19 cellular contexts compared by ENCODE assay signal in genomic region chr6:145507251-145507650, GRCh38.
DNase-seq lines count a peak whose midpoint lies in the region; ATAC-seq, FAIRE-seq and TF ChIP-seq lines count a peak whose summit lies in the region.
"Had no signal": no experiment of that assay in that cellular context is flagged by ENCODE, and none has a peak within 500 bp of the region (broad histone marks: within the 10 kb centered on the region; RNA-seq: fewer than 3 reads in every experiment).

No MANE protein-coding gene starts in this region.

- H3K79me2 ChIP-seq in HCT116 (ENCODE audit: insufficient read depth, low read length) (no peaks in the 10 kb centered on the region), H1 (ENCODE audit: control insufficient read depth in 1 of 2, insufficient read depth in 2 of 2, low read length in 2 of 2) (no peaks in the 10 kb centered on the region)

- H3K23ac ChIP-seq in H1 (ENCODE audit: insufficient read length) = no peak overlapping the region

- H2BK12ac ChIP-seq in H1 (ENCODE audit: low read depth, low read length) = no peak overlapping the region

- WGBS in H1 (ENCODE audit: extremely low coverage in 1 of 2, insufficient coverage in 1 of 2, insufficient read length in 1 of 2, insufficient replicate concordance in 2 of 2, low coverage in 1 of 2, low lambda C conversion rate in 2 of 2, missing lambda C conversion rate in 1 of 2), 2 experiments = 90% methylated on average over 2 of the region's 2 CpGs; no CpG with 5 or more reads in 1 of the 2 experiments
- 78 to 91% (median 84%) methylated on average over 2 of the region's 2 CpGs for WGBS in stomach, 5 donors
- 93 to 94% methylated on average over 2 of the region's 2 CpGs for WGBS in transverse colon (ENCODE audit: low coverage in 1 of 2), 2 donors

- TF ChIP-seq POLR2A in HCT116 (IDR thresholded peaks at IDR 0.05; ENCODE audit: borderline replicate concordance, extremely low read depth, insufficient read depth, insufficient read length) (no peak), H1 (IDR thresholded peaks at IDR 0.05; ENCODE audit: control extremely low read depth in 1 of 2, low read depth in 2 of 2, low read length in 2 of 2) (no peak), stomach (IDR thresholded peaks at IDR 0.05) (no peak), transverse colon (IDR thresholded peaks at IDR 0.05) (no peak)

- no peak for TF ChIP-seq RAD21 in HCT116 (IDR thresholded peaks at IDR 0.05; ENCODE audit: low read depth)
- TF ChIP-seq RAD21 in H1 (IDR thresholded peaks at IDR 0.05 in 1 of 2, conservative IDR thresholded peaks at IDR 0.05 in 1 of 2; ENCODE audit: low read depth in 2 of 2, low read length in 2 of 2) = no peak

- no peak for FAIRE-seq in H1 (lab: Jason Lieb, UNC)
- FAIRE-seq: GM12878, H54, HepG2 had no signal

- no peak overlapping the region for H3K9ac ChIP-seq in HCT116 (ENCODE audit: low read length)
- H3K9ac ChIP-seq in H1 (replicated peaks in 1 of 4; ENCODE audit: extremely low read depth in 1 of 4, low read depth in 3 of 4, low read length in 3 of 4) = no peak overlapping the region
- H3K9ac ChIP-seq: BLaER1 treated with 17β-estradiol and CSF1 and Interleukin-3, amounts not matched to agents 10 nM and 100 nM had no signal

- in situ Hi-C loops in transverse colon (cut with MboI; ENCODE audit: low pct_ligation_motif_present in 1 of 4, low pct_unique_long_range_greater_than_20kb in 1 of 4, low sequenced_read_pairs in 3 of 4) = no loop called here

- CTCF ChIA-PET in HCT116 (lab: Charles Lee) (no interaction called here), H1 (lab: Charles Lee; ENCODE audit: partially characterized antibody) (interaction anchor here (0.6 to 3.0 kb wide), 12 partner anchors 9 to 131 kb away, joined by 3 to 14 read pairs (median 4); no protein-coding TSS in a partner anchor)

- no peak overlapping the region for H3K4me3 ChIP-seq in HCT116 (replicated peaks in 1 of 2; ENCODE audit: low read depth in 1 of 2, low read length in 2 of 2)
- H3K4me3 ChIP-seq in RWPE2 (ENCODE audit: severe bottlenecking) = no peak overlapping the region
- H3K4me3 ChIP-seq in H1 (ENCODE audit: extremely low read depth in 1 of 4, insufficient read depth in 2 of 4, low read depth in 3 of 4, low read length in 4 of 4) = no peak overlapping the region
- no peak overlapping the region for H3K4me3 ChIP-seq in stomach
- no peak overlapping the region for H3K4me3 ChIP-seq in transverse colon
- H3K4me3 ChIP-seq: BLaER1 treated with 17β-estradiol and CSF1 and Interleukin-3, amounts not matched to agents 10 nM and 100 nM; GM12878 had no signal

- no peaks in the 10 kb centered on the region for H3K9me2 ChIP-seq in HCT116 (ENCODE audit: insufficient read depth)

- H3K4ac ChIP-seq in H1 (replicated peaks; ENCODE audit: insufficient read length, low read depth, low read length) = no peak overlapping the region

- no peak overlapping the region for H2AK5ac ChIP-seq in H1 (ENCODE audit: low read depth, low read length)

- no TSS peak for BruUV-seq in HCT116 (replicated peaks; lab: Mats Ljungman, UMichigan)

- POLR2A ChIA-PET in HCT116 (lab: Charles Lee) (no interaction called here), H1 (lab: Charles Lee; ENCODE audit: partially characterized antibody) (interaction anchor here (1.3 kb wide), 1 partner anchor 10 kb away, joined by 3 read pairs; no protein-coding TSS in a partner anchor)

- H3K18ac ChIP-seq in H1 (ENCODE audit: extremely low read depth, low read length) = no peak overlapping the region

- H3K27ac ChIP-seq in HCT116 (ENCODE audit: low read depth, low read length) = no peak overlapping the region
- H3K27ac ChIP-seq in RWPE2 (ENCODE audit: poor library complexity, severe bottlenecking) = no peak overlapping the region
- no peak overlapping the region for H3K27ac ChIP-seq in H1 (ENCODE audit: low read depth, low read length)
- H3K27ac ChIP-seq in stomach = peak overlapping the region in 3 of 5 donors; percentile 44 to 53 (median 46)
- no peak overlapping the region for H3K27ac ChIP-seq in transverse colon
- H3K27ac ChIP-seq: BLaER1 treated with 17β-estradiol and CSF1 and Interleukin-3, amounts not matched to agents 10 nM and 100 nM had no signal

- H3K23me2 ChIP-seq in H1 (ENCODE audit: low read depth, low read length) = no peaks in the 10 kb centered on the region

- TF ChIP-seq EP300 in H1 (IDR thresholded peaks at IDR 0.05; ENCODE audit: borderline replicate concordance in 1 of 2, low read depth in 2 of 2, low read length in 2 of 2) (no peak), stomach (IDR thresholded peaks at IDR 0.05) (no peak), transverse colon (IDR thresholded peaks at IDR 0.05; ENCODE audit: low read depth) (no peak)

- H2AFZ ChIP-seq in HCT116 (ENCODE audit: low read depth, low read length, poor library complexity, severe bottlenecking) (peak overlapping the region; percentile 33), H1 (ENCODE audit: low read length) (peak overlapping the region; percentile 93; the same call in 1 of the 2 replicates)

- H3K27me3 ChIP-seq in HCT116 (ENCODE audit: insufficient read depth, low read length) = no peaks in the 10 kb centered on the region
- no peaks in the 10 kb centered on the region for H3K27me3 ChIP-seq in RWPE2 (ENCODE audit: insufficient read depth, poor library complexity, severe bottlenecking)
- H3K27me3 ChIP-seq in H1 (replicated peaks in 1 of 4; ENCODE audit: control insufficient read depth in 3 of 4, extremely low read depth in 1 of 4, insufficient read depth in 3 of 4, low read length in 3 of 4) = no peaks in the 10 kb centered on the region
- no peaks in the 10 kb centered on the region for H3K27me3 ChIP-seq in stomach
- H3K27me3 ChIP-seq in transverse colon = no peaks in the 10 kb centered on the region
- H3K27me3 ChIP-seq: BLaER1 treated with 17β-estradiol and CSF1 and Interleukin-3, amounts not matched to agents 10 nM and 100 nM had no signal

- no peaks in the 10 kb centered on the region for H3K79me1 ChIP-seq in H1 (ENCODE audit: low read depth, low read length)

- no peak overlapping the region for H4K5ac ChIP-seq in H1 (ENCODE audit: insufficient read length, low read depth, low read length)

- no peak overlapping the region for H2BK20ac ChIP-seq in H1 (ENCODE audit: low read length)

- no peak overlapping the region for H4K8ac ChIP-seq in H1 (ENCODE audit: extremely low read depth, insufficient read depth, low read length)

- H4K20me1 ChIP-seq in HCT116 (ENCODE audit: insufficient read depth) (no peaks in the 10 kb centered on the region), H1 (replicated peaks in 1 of 2; ENCODE audit: control insufficient read depth in 1 of 2, insufficient read depth in 2 of 2, low read length in 2 of 2) (no peaks in the 10 kb centered on the region)
- H4K20me1 ChIP-seq: BLaER1 treated with 17β-estradiol and CSF1 and Interleukin-3, amounts not matched to agents 10 nM and 100 nM had no signal

- H3K14ac ChIP-seq in H1 (ENCODE audit: insufficient read length) = no peak overlapping the region

- no peak overlapping the region for H4K91ac ChIP-seq in H1 (replicated peaks; ENCODE audit: insufficient read length, low read length)

- H3K36me3 ChIP-seq in HCT116 (ENCODE audit: control insufficient read depth in 1 of 2, insufficient read depth in 2 of 2, low read length in 2 of 2) (no peaks in the 10 kb centered on the region), RWPE2 (ENCODE audit: low read depth) (no peaks in the 10 kb centered on the region), H1 (ENCODE audit: control insufficient read depth in 2 of 4, insufficient read depth in 4 of 4, low read length in 3 of 4) (no peaks in the 10 kb centered on the region), stomach (no peaks in the 10 kb centered on the region), transverse colon (no peaks in the 10 kb centered on the region)
- H3K36me3 ChIP-seq: BLaER1 treated with 17β-estradiol and CSF1 and Interleukin-3, amounts not matched to agents 10 nM and 100 nM had no signal

- DNase-seq in HCT116 (ENCODE audit: low read depth, low spot score) (no peak), RWPE2 (ENCODE audit: low spot score) (no peak), H1 (ENCODE audit: low read depth in 1 of 2, low spot score in 2 of 2) (no peak), stomach (peak; percentile 49), transverse colon (no peak)
- no peak for DNase-seq in stimulated activated CD4-positive, alpha-beta T cell treated with anti-CD3 and anti-CD28 coated beads, Interleukin-1b, Interleukin-23, amount 100 ng/mL, for 48 hours
- DNase-seq: Calu3; CD8-positive, alpha-beta T cell; DMS 273 treated with DMSO at 0.1 percent for 48 hours; DMS53; DND-41; EL; HCEC 1CT; HFFc6 had no signal

- H3K4me1 ChIP-seq in HCT116 (ENCODE audit: control insufficient read depth in 1 of 2, insufficient read depth in 2 of 2, low read length in 2 of 2) (no peaks in the 10 kb centered on the region), RWPE2 (ENCODE audit: insufficient read depth, poor library complexity, severe bottlenecking) (peaks cover 7% of the 10 kb centered on the region), H1 (replicated peaks in 1 of 4; ENCODE audit: control insufficient read depth in 3 of 4, insufficient read depth in 4 of 4, low read length in 3 of 4) (peaks cover 0 to 4% (median 2%) of the 10 kb centered on the region in 4 experiments; a peak in 3 of 7 replicates), stomach (no peaks in the 10 kb centered on the region), transverse colon (no peaks in the 10 kb centered on the region)
- H3K4me1 ChIP-seq: BLaER1 treated with 17β-estradiol and CSF1 and Interleukin-3, amounts not matched to agents 10 nM and 100 nM had no signal

- no peak overlapping the region for H2BK15ac ChIP-seq in H1 (ENCODE audit: low read length)

- no peak overlapping the region for H2BK120ac ChIP-seq in H1 (replicated peaks; ENCODE audit: low read depth, low read length)

- H3K56ac ChIP-seq in H1 (replicated peaks; ENCODE audit: insufficient read length, low read depth, low read length) = no peak overlapping the region

- intact Hi-C loops in HCT116 (cut with micrococcal nuclease) (no loop called here), stomach (cut with DNase I; ENCODE audit: low total_unique reads) (no loop called here), transverse colon (cut with DNase I; ENCODE audit: low total_unique reads) (no loop called here)

- TF ChIP-seq CTCF in HCT116 (IDR thresholded peaks at IDR 0.05 in 2 of 3, conservative IDR thresholded peaks at IDR 0.05 in 1 of 3; ENCODE audit: borderline replicate concordance in 1 of 3, insufficient read depth in 1 of 3, low read depth in 2 of 3, low read length in 2 of 3) (no peak), RWPE2 (IDR thresholded peaks at IDR 0.05; ENCODE audit: poor library complexity, severe bottlenecking) (no peak), H1 (IDR thresholded peaks at IDR 0.05; ENCODE audit: control extremely low read depth in 1 of 3, insufficient read depth in 1 of 3, low read depth in 1 of 3, low read length in 3 of 3) (no peak), stomach (IDR thresholded peaks at IDR 0.05) (no peak), transverse colon (IDR thresholded peaks at IDR 0.05) (no peak)

- no peak overlapping the region for H2BK5ac ChIP-seq in H1 (ENCODE audit: low read depth, low read length)

- ATAC-seq in HCT116 (no peak), RWPE2 (ENCODE audit: low read depth) (peak; percentile 49; the same call in 1 of the 3 replicates), GM21529 (IDR thresholded peaks at IDR 0.05; ENCODE audit: unreplicated experiment) (no peak)
- ATAC-seq: CD8-positive, alpha-beta T cell had no signal

- RAD21 ChIA-PET in HCT116 (lab: Charles Lee; ENCODE audit: low non-redundant PET in 1 of 2, low total read pairs in 2 of 2, uncharacterized antibody in 2 of 2, unreplicated experiment in 2 of 2) = interaction anchor here in 1 of 2 experiments (0.6 kb wide), 1 partner anchor 294 kb away, joined by 3 read pairs; no protein-coding TSS in a partner anchor

- H3K9me3 ChIP-seq in HCT116 (ENCODE audit: control insufficient read depth in 1 of 2, insufficient read depth in 1 of 2, low read depth in 1 of 2, low read length in 2 of 2) (peaks cover 0 to 6% of the 10 kb centered on the region in 2 experiments; a peak in 2 of 4 replicates), RWPE2 (ENCODE audit: severe bottlenecking) (peaks cover 9% of the 10 kb centered on the region), H1 (ENCODE audit: insufficient read depth in 2 of 2, low read depth in 1 of 2, low read length in 1 of 2) (no peaks in the 10 kb centered on the region), stomach (peaks cover 0 to 31% (median 19%) of the 10 kb centered on the region in 4 donors), transverse colon (peaks cover 10 to 17% of the 10 kb centered on the region in 2 donors)

- H3K4me2 ChIP-seq in HCT116 (ENCODE audit: low read length) (no peak overlapping the region), H1 (ENCODE audit: insufficient read depth in 1 of 2, low read depth in 2 of 2, low read length in 2 of 2) (no peak overlapping the region)
- H3K4me2 ChIP-seq: BLaER1 treated with 17β-estradiol and CSF1 and Interleukin-3, amounts not matched to agents 10 nM and 100 nM had no signal

Comparison
In these comparisons a context has a peak if more than half of its experiments do, and no peak if none do; other contexts are left out.
1. H3K27ac ChIP-seq: peak in stomach (3 of 5); none in HCT116 (single experiment), RWPE2 (single experiment), H1 (single experiment) and transverse colon (0 of 4).